ENCODE assay signal across 1 cellular context in the genomic region with DNA sequence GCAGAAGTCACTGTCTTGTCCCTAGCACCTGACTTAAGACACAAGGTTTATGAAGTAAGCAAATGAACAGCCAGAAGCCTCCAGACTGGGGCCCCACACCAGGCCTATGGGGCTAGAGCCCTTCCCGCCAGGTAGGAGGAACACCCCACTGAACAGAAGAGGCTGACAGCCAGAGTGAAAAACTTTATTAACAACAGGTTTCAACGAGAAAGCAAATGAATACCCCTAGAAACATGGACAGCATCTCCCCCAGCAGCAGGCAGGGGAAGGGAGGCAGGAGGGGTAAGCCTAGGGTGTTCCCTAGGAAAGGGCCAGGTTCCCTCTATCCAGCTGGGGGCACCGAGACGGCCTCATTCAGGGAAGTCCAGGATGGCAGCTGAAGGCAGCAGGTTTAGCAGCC.
TF ChIP-seq lines count a peak whose summit lies in the region.

No MANE protein-coding gene starts in this region.

TF ChIP-seq in GM23338, 12 proteins besides CTCF, POLR2A, EP300 and RAD21 (continued from another document):
- TF ChIP-seq, protein P1, sequence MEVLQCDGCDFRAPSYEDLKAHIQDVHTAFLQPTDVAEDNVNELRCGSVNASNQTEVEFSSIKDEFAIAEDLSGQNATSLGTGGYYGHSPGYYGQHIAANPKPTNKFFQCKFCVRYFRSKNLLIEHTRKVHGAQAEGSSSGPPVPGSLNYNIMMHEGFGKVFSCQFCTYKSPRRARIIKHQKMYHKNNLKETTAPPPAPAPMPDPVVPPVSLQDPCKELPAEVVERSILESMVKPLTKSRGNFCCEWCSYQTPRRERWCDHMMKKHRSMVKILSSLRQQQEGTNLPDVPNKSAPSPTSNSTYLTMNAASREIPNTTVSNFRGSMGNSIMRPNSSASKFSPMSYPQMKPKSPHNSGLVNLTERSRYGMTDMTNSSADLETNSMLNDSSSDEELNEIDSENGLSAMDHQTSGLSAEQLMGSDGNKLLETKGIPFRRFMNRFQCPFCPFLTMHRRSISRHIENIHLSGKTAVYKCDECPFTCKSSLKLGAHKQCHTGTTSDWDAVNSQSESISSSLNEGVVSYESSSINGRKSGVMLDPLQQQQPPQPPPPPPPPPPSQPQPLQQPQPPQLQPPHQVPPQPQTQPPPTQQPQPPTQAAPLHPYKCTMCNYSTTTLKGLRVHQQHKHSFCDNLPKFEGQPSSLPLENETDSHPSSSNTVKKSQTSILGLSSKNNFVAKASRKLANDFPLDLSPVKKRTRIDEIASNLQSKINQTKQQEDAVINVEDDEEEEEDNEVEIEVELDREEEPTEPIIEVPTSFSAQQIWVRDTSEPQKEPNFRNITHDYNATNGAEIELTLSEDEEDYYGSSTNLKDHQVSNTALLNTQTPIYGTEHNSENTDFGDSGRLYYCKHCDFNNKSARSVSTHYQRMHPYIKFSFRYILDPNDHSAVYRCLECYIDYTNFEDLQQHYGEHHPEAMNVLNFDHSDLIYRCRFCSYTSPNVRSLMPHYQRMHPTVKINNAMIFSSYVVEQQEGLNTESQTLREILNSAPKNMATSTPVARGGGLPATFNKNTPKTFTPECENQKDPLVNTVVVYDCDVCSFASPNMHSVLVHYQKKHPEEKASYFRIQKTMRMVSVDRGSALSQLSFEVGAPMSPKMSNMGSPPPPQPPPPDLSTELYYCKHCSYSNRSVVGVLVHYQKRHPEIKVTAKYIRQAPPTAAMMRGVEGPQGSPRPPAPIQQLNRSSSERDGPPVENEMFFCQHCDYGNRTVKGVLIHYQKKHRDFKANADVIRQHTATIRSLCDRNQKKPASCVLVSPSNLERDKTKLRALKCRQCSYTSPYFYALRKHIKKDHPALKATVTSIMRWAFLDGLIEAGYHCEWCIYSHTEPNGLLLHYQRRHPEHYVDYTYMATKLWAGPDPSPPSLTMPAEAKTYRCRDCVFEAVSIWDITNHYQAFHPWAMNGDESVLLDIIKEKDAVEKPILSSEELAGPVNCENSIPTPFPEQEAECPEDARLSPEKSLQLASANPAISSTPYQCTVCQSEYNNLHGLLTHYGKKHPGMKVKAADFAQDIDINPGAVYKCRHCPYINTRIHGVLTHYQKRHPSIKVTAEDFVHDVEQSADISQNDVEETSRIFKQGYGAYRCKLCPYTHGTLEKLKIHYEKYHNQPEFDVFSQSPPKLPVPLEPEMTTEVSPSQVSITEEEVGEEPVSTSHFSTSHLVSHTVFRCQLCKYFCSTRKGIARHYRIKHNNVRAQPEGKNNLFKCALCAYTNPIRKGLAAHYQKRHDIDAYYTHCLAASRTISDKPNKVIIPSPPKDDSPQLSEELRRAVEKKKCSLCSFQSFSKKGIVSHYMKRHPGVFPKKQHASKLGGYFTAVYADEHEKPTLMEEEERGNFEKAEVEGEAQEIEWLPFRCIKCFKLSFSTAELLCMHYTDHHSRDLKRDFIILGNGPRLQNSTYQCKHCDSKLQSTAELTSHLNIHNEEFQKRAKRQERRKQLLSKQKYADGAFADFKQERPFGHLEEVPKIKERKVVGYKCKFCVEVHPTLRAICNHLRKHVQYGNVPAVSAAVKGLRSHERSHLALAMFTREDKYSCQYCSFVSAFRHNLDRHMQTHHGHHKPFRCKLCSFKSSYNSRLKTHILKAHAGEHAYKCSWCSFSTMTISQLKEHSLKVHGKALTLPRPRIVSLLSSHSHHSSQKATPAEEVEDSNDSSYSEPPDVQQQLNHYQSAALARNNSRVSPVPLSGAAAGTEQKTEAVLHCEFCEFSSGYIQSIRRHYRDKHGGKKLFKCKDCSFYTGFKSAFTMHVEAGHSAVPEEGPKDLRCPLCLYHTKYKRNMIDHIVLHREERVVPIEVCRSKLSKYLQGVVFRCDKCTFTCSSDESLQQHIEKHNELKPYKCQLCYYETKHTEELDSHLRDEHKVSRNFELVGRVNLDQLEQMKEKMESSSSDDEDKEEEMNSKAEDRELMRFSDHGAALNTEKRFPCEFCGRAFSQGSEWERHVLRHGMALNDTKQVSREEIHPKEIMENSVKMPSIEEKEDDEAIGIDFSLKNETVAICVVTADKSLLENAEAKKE (CRISPR knock-in tag; IDR thresholded peaks at IDR 0.05), result no peak
- TF ChIP-seq, protein P2, sequence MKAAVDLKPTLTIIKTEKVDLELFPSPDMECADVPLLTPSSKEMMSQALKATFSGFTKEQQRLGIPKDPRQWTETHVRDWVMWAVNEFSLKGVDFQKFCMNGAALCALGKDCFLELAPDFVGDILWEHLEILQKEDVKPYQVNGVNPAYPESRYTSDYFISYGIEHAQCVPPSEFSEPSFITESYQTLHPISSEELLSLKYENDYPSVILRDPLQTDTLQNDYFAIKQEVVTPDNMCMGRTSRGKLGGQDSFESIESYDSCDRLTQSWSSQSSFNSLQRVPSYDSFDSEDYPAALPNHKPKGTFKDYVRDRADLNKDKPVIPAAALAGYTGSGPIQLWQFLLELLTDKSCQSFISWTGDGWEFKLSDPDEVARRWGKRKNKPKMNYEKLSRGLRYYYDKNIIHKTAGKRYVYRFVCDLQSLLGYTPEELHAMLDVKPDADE (IDR thresholded peaks at IDR 0.05), result no peak
- TF ChIP-seq, protein P3, sequence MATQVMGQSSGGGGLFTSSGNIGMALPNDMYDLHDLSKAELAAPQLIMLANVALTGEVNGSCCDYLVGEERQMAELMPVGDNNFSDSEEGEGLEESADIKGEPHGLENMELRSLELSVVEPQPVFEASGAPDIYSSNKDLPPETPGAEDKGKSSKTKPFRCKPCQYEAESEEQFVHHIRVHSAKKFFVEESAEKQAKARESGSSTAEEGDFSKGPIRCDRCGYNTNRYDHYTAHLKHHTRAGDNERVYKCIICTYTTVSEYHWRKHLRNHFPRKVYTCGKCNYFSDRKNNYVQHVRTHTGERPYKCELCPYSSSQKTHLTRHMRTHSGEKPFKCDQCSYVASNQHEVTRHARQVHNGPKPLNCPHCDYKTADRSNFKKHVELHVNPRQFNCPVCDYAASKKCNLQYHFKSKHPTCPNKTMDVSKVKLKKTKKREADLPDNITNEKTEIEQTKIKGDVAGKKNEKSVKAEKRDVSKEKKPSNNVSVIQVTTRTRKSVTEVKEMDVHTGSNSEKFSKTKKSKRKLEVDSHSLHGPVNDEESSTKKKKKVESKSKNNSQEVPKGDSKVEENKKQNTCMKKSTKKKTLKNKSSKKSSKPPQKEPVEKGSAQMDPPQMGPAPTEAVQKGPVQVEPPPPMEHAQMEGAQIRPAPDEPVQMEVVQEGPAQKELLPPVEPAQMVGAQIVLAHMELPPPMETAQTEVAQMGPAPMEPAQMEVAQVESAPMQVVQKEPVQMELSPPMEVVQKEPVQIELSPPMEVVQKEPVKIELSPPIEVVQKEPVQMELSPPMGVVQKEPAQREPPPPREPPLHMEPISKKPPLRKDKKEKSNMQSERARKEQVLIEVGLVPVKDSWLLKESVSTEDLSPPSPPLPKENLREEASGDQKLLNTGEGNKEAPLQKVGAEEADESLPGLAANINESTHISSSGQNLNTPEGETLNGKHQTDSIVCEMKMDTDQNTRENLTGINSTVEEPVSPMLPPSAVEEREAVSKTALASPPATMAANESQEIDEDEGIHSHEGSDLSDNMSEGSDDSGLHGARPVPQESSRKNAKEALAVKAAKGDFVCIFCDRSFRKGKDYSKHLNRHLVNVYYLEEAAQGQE (IDR thresholded peaks at IDR 0.05; ENCODE audit: unreplicated experiment), result no peak
- TF ChIP-seq EZH2 (IDR thresholded peaks at IDR 0.05; ENCODE audit: low read depth, unreplicated experiment), result no peak
- no peak for TF ChIP-seq EZH2phosphoT487 (IDR thresholded peaks at IDR 0.05; ENCODE audit: unreplicated experiment)
- TF ChIP-seq ZNF331 (CRISPR knock-in tag; IDR thresholded peaks at IDR 0.05; ENCODE audit: low read depth), result no peak
- no peak for TF ChIP-seq STAT1 (IDR thresholded peaks at IDR 0.05; ENCODE audit: unreplicated experiment)
- TF ChIP-seq ZNF114 (CRISPR knock-in tag; IDR thresholded peaks at IDR 0.05), result no peak
- no peak for TF ChIP-seq NANOG (IDR thresholded peaks at IDR 0.05; ENCODE audit: borderline replicate concordance)
